ENCODE assay signal across 8 cellular contexts in the genomic region with DNA sequence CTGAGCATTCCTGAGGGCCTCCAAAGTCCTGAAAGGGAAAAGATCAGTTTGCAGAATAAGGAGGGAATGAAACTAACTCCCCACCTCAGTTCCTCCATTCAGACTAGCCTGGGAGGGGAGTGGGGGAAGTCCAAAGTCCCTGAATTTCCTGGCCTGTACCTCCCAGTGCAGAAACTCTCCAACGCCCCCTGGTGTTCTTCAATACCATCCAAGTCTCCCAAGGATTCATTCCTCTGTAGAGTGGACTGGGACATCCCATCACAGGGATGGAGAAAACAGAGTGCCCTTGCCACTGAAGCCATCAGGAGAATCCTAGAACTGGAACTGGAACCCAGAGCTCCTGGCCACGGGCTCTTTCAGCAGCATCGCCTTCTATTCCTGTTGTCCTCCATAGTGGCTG. TPM values are rescaled to one million over a fixed set of nuclear protein-coding genes. Genes with fewer than 3 reads are reported as not detected.
A peak's percentile ranks its signal among the peaks of the same experiment; 100 is the strongest.
DNase-seq lines count a peak whose midpoint lies in the region; ATAC-seq lines count a peak whose summit lies in the region.

No MANE protein-coding gene starts in this region.

- peaks cover 5% of the 10 kb centered on the region for H3K4me1 Mint-ChIP-seq in activated naive CD8-positive, alpha-beta T cell treated with anti-CD3 and anti-CD28 coated beads, Interleukin-2, amount 50 U/mL, for 24 hours
- H3K4me1 Mint-ChIP-seq in activated naive CD8-positive, alpha-beta T cell treated with anti-CD3 and anti-CD28 coated beads for 36 hours: peaks cover 7% of the 10 kb centered on the region
- peaks cover 2% of the 10 kb centered on the region for H3K4me1 Mint-ChIP-seq in T-helper 2 cell treated with Interferon-gamma antibody and Interleukin-4, amounts not matched to agents 5 μg/mL and 100 μg/mL, for 36 hours (ENCODE audit: low read depth)

- H3K4me3 Mint-ChIP-seq in activated naive CD8-positive, alpha-beta T cell treated with anti-CD3 and anti-CD28 coated beads, Interleukin-2, amount 50 U/mL, for 24 hours: no peak overlapping the region
- no peak overlapping the region for H3K4me3 Mint-ChIP-seq in activated naive CD8-positive, alpha-beta T cell treated with anti-CD3 and anti-CD28 coated beads for 36 hours
- no peak overlapping the region for H3K4me3 Mint-ChIP-seq in T-helper 2 cell treated with Interferon-gamma antibody and Interleukin-4, amounts not matched to agents 5 μg/mL and 100 μg/mL, for 36 hours

- no peak overlapping the region for H3K27ac Mint-ChIP-seq in activated naive CD8-positive, alpha-beta T cell treated with anti-CD3 and anti-CD28 coated beads, Interleukin-2, amount 50 U/mL, for 24 hours
- no peak overlapping the region for H3K27ac Mint-ChIP-seq in activated naive CD8-positive, alpha-beta T cell treated with anti-CD3 and anti-CD28 coated beads for 36 hours
- H3K27ac Mint-ChIP-seq in T-helper 2 cell treated with Interferon-gamma antibody and Interleukin-4, amounts not matched to agents 5 μg/mL and 100 μg/mL, for 36 hours: no peak overlapping the region

- peak; percentile 24 for DNase-seq in activated naive CD8-positive, alpha-beta T cell treated with anti-CD3 and anti-CD28 coated beads, Interleukin-2, amount 50 U/mL, for 24 hours
- no peak for DNase-seq in activated naive CD8-positive, alpha-beta T cell treated with anti-CD3 and anti-CD28 coated beads for 36 hours
- DNase-seq in NOMO-1 treated with DMSO at 0.1 percent for 48 hours (lab: John Stamatoyannopoulos, UW; ENCODE audit: unreplicated experiment): peak; percentile 27
- DNase-seq in ecto neural progenitor cell (ENCODE audit: low spot score): peak; percentile 64
- peak; percentile 30 for DNase-seq in midbrain (lab: John Stamatoyannopoulos, UW)
- DNase-seq in T-helper 2 cell treated with Interferon-gamma antibody and Interleukin-4, amounts not matched to agents 5 μg/mL and 100 μg/mL, for 36 hours (ENCODE audit: low spot score): no peak

- peaks cover 16% of the 10 kb centered on the region for H3K9me3 Mint-ChIP-seq in activated naive CD8-positive, alpha-beta T cell treated with anti-CD3 and anti-CD28 coated beads, Interleukin-2, amount 50 U/mL, for 24 hours
- H3K9me3 Mint-ChIP-seq in activated naive CD8-positive, alpha-beta T cell treated with anti-CD3 and anti-CD28 coated beads for 36 hours: no peaks in the 10 kb centered on the region
- H3K9me3 Mint-ChIP-seq in T-helper 2 cell treated with Interferon-gamma antibody and Interleukin-4, amounts not matched to agents 5 μg/mL and 100 μg/mL, for 36 hours: peaks cover 15% of the 10 kb centered on the region

- ATAC-seq in activated naive CD8-positive, alpha-beta T cell treated with anti-CD3 and anti-CD28 coated beads, Interleukin-2, amount 50 U/mL, for 24 hours: no peak
- ATAC-seq in HG03097 (IDR thresholded peaks at IDR 0.05; ENCODE audit: low FRiP score, unreplicated experiment) (no peak), GM19463 (IDR thresholded peaks at IDR 0.05; ENCODE audit: unreplicated experiment) (no peak)

- no peaks in the 10 kb centered on the region for H3K36me3 Mint-ChIP-seq in activated naive CD8-positive, alpha-beta T cell treated with anti-CD3 and anti-CD28 coated beads, Interleukin-2, amount 50 U/mL, for 24 hours (ENCODE audit: low read depth)
- no peaks in the 10 kb centered on the region for H3K36me3 Mint-ChIP-seq in activated naive CD8-positive, alpha-beta T cell treated with anti-CD3 and anti-CD28 coated beads for 36 hours
- no peaks in the 10 kb centered on the region for H3K36me3 Mint-ChIP-seq in T-helper 2 cell treated with Interferon-gamma antibody and Interleukin-4, amounts not matched to agents 5 μg/mL and 100 μg/mL, for 36 hours (ENCODE audit: low read depth)

- H3K27me3 Mint-ChIP-seq in activated naive CD8-positive, alpha-beta T cell treated with anti-CD3 and anti-CD28 coated beads, Interleukin-2, amount 50 U/mL, for 24 hours: peaks cover 49% of the 10 kb centered on the region
- peaks cover 68% of the 10 kb centered on the region for H3K27me3 Mint-ChIP-seq in activated naive CD8-positive, alpha-beta T cell treated with anti-CD3 and anti-CD28 coated beads for 36 hours
- H3K27me3 Mint-ChIP-seq in T-helper 2 cell treated with Interferon-gamma antibody and Interleukin-4, amounts not matched to agents 5 μg/mL and 100 μg/mL, for 36 hours (ENCODE audit: low read depth): peaks cover 63% of the 10 kb centered on the region

RNA-seq across cellular contexts. Expression of gene COL13A1, which starts 1.6 kb away (rescaled TPM):
- not detected for total RNA-seq in activated naive CD8-positive, alpha-beta T cell treated with anti-CD3 and anti-CD28 coated beads for 36 hours

Comparison
In these comparisons a context has a peak if more than half of its experiments do, and no peak if none do; other contexts are left out.
1. DNase-seq: peak in activated naive CD8-positive, alpha-beta T cell treated with anti-CD3 and anti-CD28 coated beads, Interleukin-2, amount 50 U/mL, for 24 hours (single experiment), NOMO-1 treated with DMSO at 0.1 percent for 48 hours (single experiment), ecto neural progenitor cell (single experiment) and midbrain (single experiment); none in activated naive CD8-positive, alpha-beta T cell treated with anti-CD3 and anti-CD28 coated beads for 36 hours (single experiment) and T-helper 2 cell treated with Interferon-gamma antibody and Interleukin-4, amounts not matched to agents 5 μg/mL and 100 μg/mL, for 36 hours (single experiment).